ENCODE assay signal across 1 cellular context in the genomic region with DNA sequence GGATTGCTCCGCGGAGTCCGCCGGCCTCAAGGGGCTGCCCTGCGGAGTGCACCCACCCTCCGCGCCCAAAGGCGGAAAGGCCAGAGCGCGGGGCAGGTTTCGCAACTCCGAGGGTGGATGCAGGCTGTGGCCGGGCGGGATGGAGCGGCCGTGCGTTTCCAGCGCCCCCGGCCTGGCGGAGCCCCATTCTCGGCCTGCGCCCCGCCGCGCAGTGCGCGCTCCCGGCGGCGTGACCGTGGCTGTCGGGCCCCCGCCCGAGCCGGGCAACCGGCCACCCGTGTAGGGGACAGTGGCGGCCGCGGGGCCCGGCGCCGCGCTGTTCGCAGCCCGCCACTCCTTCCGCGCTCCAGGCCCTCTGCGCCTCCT.
TF ChIP-seq lines count a peak whose summit lies in the region.

No MANE protein-coding gene starts in this region.

TF ChIP-seq in liver, 16 proteins besides CTCF, POLR2A, EP300 and RAD21 (continued from another document):
- TF ChIP-seq, protein P1, sequence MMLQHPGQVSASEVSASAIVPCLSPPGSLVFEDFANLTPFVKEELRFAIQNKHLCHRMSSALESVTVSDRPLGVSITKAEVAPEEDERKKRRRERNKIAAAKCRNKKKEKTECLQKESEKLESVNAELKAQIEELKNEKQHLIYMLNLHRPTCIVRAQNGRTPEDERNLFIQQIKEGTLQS (IDR thresholded peaks at IDR 0.05): no peak
- TF ChIP-seq YY1 (IDR thresholded peaks at IDR 0.05): no peak
- TF ChIP-seq GABPA (IDR thresholded peaks at IDR 0.05 in 1 of 2, conservative IDR thresholded peaks at IDR 0.05 in 1 of 2): no peak
- TF ChIP-seq FOXA1 (IDR thresholded peaks at IDR 0.05): no peak
- TF ChIP-seq NR2F2 (IDR thresholded peaks at IDR 0.05): no peak
- no peak for TF ChIP-seq TAF1 (conservative IDR thresholded peaks at IDR 0.05)
- TF ChIP-seq JUND (IDR thresholded peaks at IDR 0.05): no peak
- TF ChIP-seq SP1 (IDR thresholded peaks at IDR 0.05): no peak
- no peak for TF ChIP-seq FOXA2 (IDR thresholded peaks at IDR 0.05)
- TF ChIP-seq, protein P2, sequence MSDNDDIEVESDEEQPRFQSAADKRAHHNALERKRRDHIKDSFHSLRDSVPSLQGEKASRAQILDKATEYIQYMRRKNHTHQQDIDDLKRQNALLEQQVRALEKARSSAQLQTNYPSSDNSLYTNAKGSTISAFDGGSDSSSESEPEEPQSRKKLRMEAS (IDR thresholded peaks at IDR 0.05): no peak
- TF ChIP-seq HNF4A (conservative IDR thresholded peaks at IDR 0.05): no peak
- no peak for TF ChIP-seq EGR1 (IDR thresholded peaks at IDR 0.05; ENCODE audit: low read depth in 2 of 2)
